In genomic region chr18:54700580-54700979, GRCh38 we compare ENCODE assay signal across 16 cellular contexts.
DNase-seq lines count a peak whose midpoint lies in the region; ATAC-seq, FAIRE-seq and TF ChIP-seq lines count a peak whose summit lies in the region.
"Had no signal": no experiment of that assay in that cellular context is flagged by ENCODE, and none has a peak within 500 bp of the region (broad histone marks: within the 10 kb centered on the region; RNA-seq: fewer than 3 reads in every experiment).

No MANE protein-coding gene starts in this region.

- H3K4me2 ChIP-seq in IMR-90 (ENCODE audit: low read depth, low read length) (no peak overlapping the region), K562 (ENCODE audit: insufficient read depth, low read length) (no peak overlapping the region), mesenchymal stem cell (ENCODE audit: low read length, poor library complexity, severe bottlenecking) (no peak overlapping the region)
- H3K4me2 ChIP-seq: BLaER1 had no signal

- TF ChIP-seq EP300 in K562 (IDR thresholded peaks at IDR 0.05; ENCODE audit: low read length) = no peak

- H3K56ac ChIP-seq in IMR-90 (ENCODE audit: extremely low read depth, insufficient read depth, low read length) = no peak overlapping the region

- no peak overlapping the region for H3K27ac ChIP-seq in IMR-90 (ENCODE audit: insufficient read depth, low read length)
- H3K27ac ChIP-seq in K562 (ENCODE audit: extremely low read depth, low read depth, low read length) = no peak overlapping the region
- no peak overlapping the region for H3K27ac ChIP-seq in mesenchymal stem cell (ENCODE audit: low read length, poor library complexity, severe bottlenecking)
- H3K27ac ChIP-seq: BLaER1 had no signal

- H2AK5ac ChIP-seq in IMR-90 (ENCODE audit: low read depth, low read length) (no peak overlapping the region), mesenchymal stem cell (ENCODE audit: low read length, severe bottlenecking) (no peak overlapping the region)

- H3K79me2 ChIP-seq in K562 (ENCODE audit: control insufficient read depth, insufficient read depth, low read length) = no peaks in the 10 kb centered on the region

- no peak overlapping the region for H3K23ac ChIP-seq in IMR-90 (ENCODE audit: low read depth, low read length)
- no peak overlapping the region for H3K23ac ChIP-seq in mesenchymal stem cell (ENCODE audit: low read length in 2 of 2)

- in situ Hi-C loops in IMR-90 (cut with MboI; ENCODE audit: low sequenced_read_pairs) = no loop called here
- in situ Hi-C loops in K562 (cut with MboI) = no loop called here

- H3K9ac ChIP-seq in IMR-90 (ENCODE audit: low read depth, low read length) (no peak overlapping the region), K562 (ENCODE audit: insufficient read depth in 1 of 2, low read depth in 2 of 2, low read length in 2 of 2) (no peak overlapping the region), mesenchymal stem cell (ENCODE audit: low read length) (no peak overlapping the region)
- H3K9ac ChIP-seq: BLaER1 had no signal

- no peak overlapping the region for H2BK12ac ChIP-seq in mesenchymal stem cell (ENCODE audit: low read length in 2 of 2)

- H3K14ac ChIP-seq in IMR-90 (replicated peaks; ENCODE audit: low read depth, low read length) = 0 out of 2 replicates have a peak overlapping the region, but pooled peaks have one; percentile 4
- no peak overlapping the region for H3K14ac ChIP-seq in mesenchymal stem cell (ENCODE audit: low read length in 2 of 2)

- H2BK15ac ChIP-seq in IMR-90 (ENCODE audit: low read depth, low read length) = no peak overlapping the region
- H2BK15ac ChIP-seq in mesenchymal stem cell (ENCODE audit: low read depth, poor library complexity, severe bottlenecking) = no peak overlapping the region

- H3K27me3 ChIP-seq in IMR-90 (ENCODE audit: control insufficient read depth, insufficient read depth, low read length) = no peaks in the 10 kb centered on the region
- H3K27me3 ChIP-seq in K562 (ENCODE audit: control insufficient read depth in 2 of 2, insufficient read depth in 2 of 2, low read length in 2 of 2) = no peaks in the 10 kb centered on the region
- no peaks in the 10 kb centered on the region for H3K27me3 ChIP-seq in mesenchymal stem cell (ENCODE audit: control insufficient read depth in 1 of 2, insufficient read depth in 1 of 2, low read length in 2 of 2)
- H3K27me3 ChIP-seq: BLaER1 had no signal

- TF ChIP-seq POLR2A in IMR-90 (IDR thresholded peaks at IDR 0.05; ENCODE audit: low read depth, low read length) = no peak
- no peak for TF ChIP-seq POLR2A in K562 (conservative IDR thresholded peaks at IDR 0.05)

- H2BK5ac ChIP-seq in IMR-90 (ENCODE audit: low read depth, low read length, poor library complexity, severe bottlenecking) = no peak overlapping the region
- no peak overlapping the region for H2BK5ac ChIP-seq in mesenchymal stem cell (ENCODE audit: low read depth, low read length, poor library complexity, severe bottlenecking)

- WGBS in IMR-90 (ENCODE audit: extremely low coverage in 2 of 2, insufficient read length in 1 of 2), 2 experiments = 50% methylated on average over 1 of the region's 1 CpG; no CpG with 5 or more reads in 1 of the 2 experiments
- WGBS in K562 (ENCODE audit: insufficient coverage, low coverage, missing lambda C conversion rate) = 0% methylated on average over 1 of the region's 1 CpG
- WGBS in mesenchymal stem cell = 3% methylated on average over 1 of the region's 1 CpG

- DNase-seq in IMR-90 (no peak), K562 (ENCODE audit: extremely low read depth in 1 of 4, low spot score in 3 of 4) (peak in 2 of 4 experiments; percentile 10 to 32), mesenchymal stem cell (no peak), T1000 (lab: John Stamatoyannopoulos, UW) (no peak), HuH-7.5 (ENCODE audit: low spot score) (no peak)
- no peak for DNase-seq in stimulated activated CD4-positive, alpha-beta T cell treated with anti-CD3 and anti-CD28 coated beads, Interleukin-12 subunit alpha, Interleukin-12 subunit beta, amount 100 ng/mL, for 4 hours
- DNase-seq: 8988T; CD4-positive, alpha-beta memory T cell; DMS153; DMS79; GDM1; HCEC 1CT had no signal

- TF ChIP-seq RAD21 in IMR-90 (IDR thresholded peaks at IDR 0.05; ENCODE audit: low read length) (no peak), K562 (CRISPR knock-in tag; conservative IDR thresholded peaks at IDR 0.05 in 1 of 2, IDR thresholded peaks at IDR 0.05 in 1 of 2) (no peak)

- no peaks in the 10 kb centered on the region for H3K79me1 ChIP-seq in IMR-90 (ENCODE audit: low read depth in 1 of 2, low read length in 2 of 2)
- H3K79me1 ChIP-seq in mesenchymal stem cell (replicated peaks; ENCODE audit: low read length, poor library complexity, severe bottlenecking) = no peaks in the 10 kb centered on the region

- no TSS peak for BruUV-seq in IMR-90 (replicated peaks; lab: Mats Ljungman, UMichigan)
- BruUV-seq in K562 (replicated peaks; lab: Mats Ljungman, UMichigan) = no TSS peak

- H3K18ac ChIP-seq in IMR-90 (ENCODE audit: low read depth, low read length) (no peak overlapping the region; the same call in 1 of the 2 replicates), mesenchymal stem cell (ENCODE audit: low read depth in 1 of 2, low read length in 2 of 2) (no peak overlapping the region)

- FAIRE-seq in K562 (lab: Jason Lieb, UNC) = peak; percentile 26
- FAIRE-seq: H54, HTR-8/SVneo had no signal

- no peak overlapping the region for H2BK20ac ChIP-seq in IMR-90 (ENCODE audit: low read depth, low read length)

- CTCF ChIA-PET in IMR-90 (lab: Yijun Ruan, JAX) = no interaction called here
- CTCF ChIA-PET in K562 (lab: Yijun Ruan, JAX; ENCODE audit: low intra/inter-chr PET ratio) = no interaction called here

- H2AFZ ChIP-seq in IMR-90 (replicated peaks; ENCODE audit: low read length, poor library complexity) = no peak overlapping the region
- no peak overlapping the region for H2AFZ ChIP-seq in K562 (ENCODE audit: low read depth, low read length)
- H2AFZ ChIP-seq in mesenchymal stem cell (ENCODE audit: low read depth, low read length) = peak overlapping the region; percentile 69

- H4K20me1 ChIP-seq in IMR-90 (ENCODE audit: insufficient read depth, low read length) (no peaks in the 10 kb centered on the region), K562 (replicated peaks; ENCODE audit: control insufficient read depth, insufficient read depth, low read length) (no peaks in the 10 kb centered on the region)
- H4K20me1 ChIP-seq: BLaER1 had no signal

- no peak overlapping the region for H4K5ac ChIP-seq in IMR-90 (ENCODE audit: low read depth, low read length)

- H2BK120ac ChIP-seq in IMR-90 (ENCODE audit: low read depth, low read length) (no peak overlapping the region), mesenchymal stem cell (ENCODE audit: low read depth, low read length) (no peak overlapping the region)

- H3K9me3 ChIP-seq in IMR-90 (ENCODE audit: control insufficient read depth, insufficient read depth, low read length) = no peaks in the 10 kb centered on the region
- no peaks in the 10 kb centered on the region for H3K9me3 ChIP-seq in K562 (replicated peaks; ENCODE audit: control insufficient read depth, insufficient read depth, low read depth, low read length)
- no peaks in the 10 kb centered on the region for H3K9me3 ChIP-seq in mesenchymal stem cell (ENCODE audit: control insufficient read depth, low read length)

- H4K91ac ChIP-seq in IMR-90 (ENCODE audit: insufficient read depth, low read depth, low read length) = no peak overlapping the region
- no peak overlapping the region for H4K91ac ChIP-seq in mesenchymal stem cell (ENCODE audit: low read length)

- dilution Hi-C loops in IMR-90 (cut with HindIII; ENCODE audit: low sequenced_read_pairs, unreplicated experiment) = no loop called here

- ATAC-seq in IMR-90 (ENCODE audit: low read depth) (no peak), K562 (no peak), HG02973 (IDR thresholded peaks at IDR 0.05; ENCODE audit: unreplicated experiment) (no peak)

- POLR2A ChIA-PET in IMR-90 (lab: Charles Lee; ENCODE audit: unreplicated experiment) = no interaction called here
- POLR2A ChIA-PET in K562 (lab: Yijun Ruan, JAX) = no interaction called here

- H3K36me3 ChIP-seq in IMR-90 (ENCODE audit: control insufficient read depth, insufficient read depth, low read length) = no peaks in the 10 kb centered on the region
- H3K36me3 ChIP-seq in K562 (ENCODE audit: control insufficient read depth, insufficient read depth, low read length) = no peaks in the 10 kb centered on the region
- no peaks in the 10 kb centered on the region for H3K36me3 ChIP-seq in mesenchymal stem cell (ENCODE audit: control insufficient read depth in 1 of 2, insufficient read depth in 2 of 2, low read depth in 1 of 2, low read length in 2 of 2)
- H3K36me3 ChIP-seq: BLaER1 had no signal

- H3K9me1 ChIP-seq in IMR-90 (ENCODE audit: insufficient read depth, low read length) (0 out of 2 replicates have a peak, but pooled peaks cover 6% of the 10 kb centered on the region), K562 (ENCODE audit: control insufficient read depth, insufficient read depth, low read length) (no peaks in the 10 kb centered on the region)

- H4K8ac ChIP-seq in IMR-90 (ENCODE audit: low read depth in 2 of 2, low read length in 2 of 2) (no peak overlapping the region), mesenchymal stem cell (ENCODE audit: low read length) (no peak overlapping the region)

- no peak overlapping the region for H2AK9ac ChIP-seq in IMR-90 (replicated peaks; ENCODE audit: low read depth, low read length, poor library complexity)

- H3K4me1 ChIP-seq in IMR-90 (ENCODE audit: control insufficient read depth, insufficient read depth, low read length) (peaks cover 5% of the 10 kb centered on the region), K562 (replicated peaks in 1 of 2; ENCODE audit: control insufficient read depth in 2 of 2, insufficient read depth in 2 of 2, low read length in 2 of 2) (no peaks in the 10 kb centered on the region; a peak in 1 of 5 replicates), mesenchymal stem cell (ENCODE audit: control insufficient read depth, insufficient read depth, low read depth, low read length) (no peaks in the 10 kb centered on the region)
- H3K4me1 ChIP-seq: BLaER1 had no signal

- no peak overlapping the region for H3K4me3 ChIP-seq in IMR-90 (ENCODE audit: insufficient read depth, low read depth, low read length)
- H3K4me3 ChIP-seq in K562 = no peak overlapping the region
- H3K4me3 ChIP-seq in mesenchymal stem cell (ENCODE audit: insufficient read depth in 1 of 2, low read depth in 1 of 2, low read length in 2 of 2) = no peak overlapping the region
- H3K4me3 ChIP-seq: BLaER1 had no signal

- TF ChIP-seq CTCF in IMR-90 (conservative IDR thresholded peaks at IDR 0.05; ENCODE audit: low read depth, low read length) (no peak), K562 (IDR thresholded peaks at IDR 0.05 in 2 of 3, conservative IDR thresholded peaks at IDR 0.05 in 1 of 3; ENCODE audit: insufficient read depth in 2 of 3, low read depth in 1 of 3, low read length in 3 of 3) (no peak)

- intact Hi-C loops in IMR-90 (cut with micrococcal nuclease) = no loop called here
- intact Hi-C loops in K562 (cut with micrococcal nuclease) = no loop called here

- H3K4ac ChIP-seq in IMR-90 (ENCODE audit: low read depth, low read length) (no peak overlapping the region; the same call in 1 of the 2 replicates), mesenchymal stem cell (ENCODE audit: low read depth in 1 of 2, low read length in 2 of 2) (peak overlapping the region in 1 of 2 experiments; percentile 49)
